ENCODE assay signal across 12 cellular contexts in the genomic region with DNA sequence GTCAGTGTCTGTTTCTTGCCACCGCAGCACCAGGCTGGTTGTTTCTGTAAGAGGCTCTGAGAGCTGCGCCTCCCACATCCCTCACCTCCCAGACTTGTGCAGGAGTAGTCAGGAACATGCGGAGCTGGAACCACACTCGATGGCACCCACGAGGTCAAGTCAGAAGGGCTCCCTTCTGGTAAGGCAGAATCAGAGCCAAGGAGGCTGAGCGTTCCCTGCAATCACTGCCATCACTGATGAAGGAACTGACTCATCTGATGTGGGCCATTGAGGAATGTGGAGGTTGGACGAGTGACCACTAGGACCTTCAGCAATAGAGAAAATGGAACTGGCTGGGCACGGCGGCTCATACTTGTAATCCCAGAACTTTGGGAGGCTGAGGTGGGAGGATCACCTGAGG. TPM values are rescaled to one million over a fixed set of nuclear protein-coding genes. Genes with fewer than 3 reads are reported as not detected.
DNase-seq lines count a peak whose midpoint lies in the region; TF ChIP-seq lines count a peak whose summit lies in the region.
"Had no signal": no experiment of that assay in that cellular context is flagged by ENCODE, and none has a peak within 500 bp of the region (broad histone marks: within the 10 kb centered on the region; RNA-seq: fewer than 3 reads in every experiment).

No MANE protein-coding gene starts in this region.

- no peak overlapping the region for H3K27ac Mint-ChIP-seq in H9
- H3K27ac Mint-ChIP-seq: stimulated activated naive CD8-positive, alpha-beta T cell treated with anti-CD3 and anti-CD28 coated beads, Interleukin-15, Interleukin-2, amounts not matched to agents 100 ng/mL and 50 ng/mL, for 24 hours had no signal

- H3K9me3 ChIP-seq in AG04450 (ENCODE audit: control insufficient read depth, insufficient read depth, low read length), result no peaks in the 10 kb centered on the region
- H3K9me3 ChIP-seq in MG63, result peaks cover 7% of the 10 kb centered on the region
- H3K9me3 ChIP-seq in colonic mucosa, result no peaks in the 10 kb centered on the region
- no peaks in the 10 kb centered on the region for H3K9me3 ChIP-seq in H9 (ENCODE audit: control insufficient read depth, low read depth, low read length)

- H3K36me3 ChIP-seq in MG63 (peaks cover 5% of the 10 kb centered on the region; the same call in 1 of the 2 replicates), colonic mucosa (no peaks in the 10 kb centered on the region)

- H2AK5ac ChIP-seq in H9 (ENCODE audit: insufficient read length, low read length), result no peak overlapping the region

- CTCF ChIA-PET in AG04450 (lab: Charles Lee), result interaction anchor here (1.2 kb wide), 1 partner anchor 19 kb away, joined by 4 read pairs; no protein-coding TSS in a partner anchor

- no peaks in the 10 kb centered on the region; the same call in none of the 2 replicates for H3K27me3 Mint-ChIP-seq in H9 (ENCODE audit: low read depth)
- H3K27me3 Mint-ChIP-seq: stimulated activated naive CD8-positive, alpha-beta T cell treated with anti-CD3 and anti-CD28 coated beads, Interleukin-15, Interleukin-2, amounts not matched to agents 100 ng/mL and 50 ng/mL, for 24 hours had no signal

- H3K9me3 Mint-ChIP-seq in H9, result peaks cover 3% of the 10 kb centered on the region in 2 experiments; a peak in 1 of 5 replicates
- H3K9me3 Mint-ChIP-seq: stimulated activated naive CD8-positive, alpha-beta T cell treated with anti-CD3 and anti-CD28 coated beads, Interleukin-15, Interleukin-2, amounts not matched to agents 100 ng/mL and 50 ng/mL, for 24 hours had no signal

- no peaks in the 10 kb centered on the region for H3K27me3 ChIP-seq in AG04450 (ENCODE audit: control insufficient read depth, insufficient read depth, low read length)
- no peaks in the 10 kb centered on the region for H3K27me3 ChIP-seq in MG63
- no peaks in the 10 kb centered on the region for H3K27me3 ChIP-seq in colonic mucosa
- no peaks in the 10 kb centered on the region for H3K27me3 ChIP-seq in H9 (ENCODE audit: insufficient read depth, low read length)

- H3K79me2 ChIP-seq in H9 (ENCODE audit: insufficient read depth, low read length), result no peaks in the 10 kb centered on the region

- no peak overlapping the region for H3K4me3 Mint-ChIP-seq in H9
- H3K4me3 Mint-ChIP-seq: nephron; stimulated activated naive CD8-positive, alpha-beta T cell treated with anti-CD3 and anti-CD28 coated beads, Interleukin-15, Interleukin-2, amounts not matched to agents 100 ng/mL and 50 ng/mL, for 24 hours had no signal

- H4K5ac ChIP-seq in H9 (ENCODE audit: insufficient read length, low read depth, low read length), result no peak overlapping the region

- H3K4ac ChIP-seq in H9 (ENCODE audit: low read depth, low read length), result no peak overlapping the region

- WGBS in H9 (ENCODE audit: extremely low coverage, insufficient read length, low lambda C conversion rate), result no CpG with 5 or more reads among the region's 9 CpGs

- no peak overlapping the region for H4K8ac ChIP-seq in H9 (replicated peaks; ENCODE audit: insufficient read length, low read depth, low read length)

- H2BK15ac ChIP-seq in H9 (ENCODE audit: low read depth, low read length), result no peak overlapping the region

- TF ChIP-seq CTCF in AG04450 (IDR thresholded peaks at IDR 0.05; ENCODE audit: low read depth, low read length) (no peak), colonic mucosa (IDR thresholded peaks at IDR 0.05) (no peak), H9 (conservative IDR thresholded peaks at IDR 0.05) (no peak)

- H2BK20ac ChIP-seq in H9 (ENCODE audit: low read depth, low read length, poor library complexity, severe bottlenecking), result no peak overlapping the region

- no peak overlapping the region for H3K18ac ChIP-seq in H9 (ENCODE audit: insufficient read length, low read depth, low read length)

- H3K4me2 ChIP-seq in H9 (ENCODE audit: insufficient read depth, insufficient read length, low read length), result no peak overlapping the region

- H4K20me1 ChIP-seq in H9 (ENCODE audit: control insufficient read depth, insufficient read depth, insufficient read length), result no peaks in the 10 kb centered on the region

- H3K9ac ChIP-seq in colonic mucosa (ENCODE audit: low read depth in 2 of 2, low read length in 2 of 2) (no peak overlapping the region), H9 (ENCODE audit: extremely low read depth, insufficient read length, low read length) (no peak overlapping the region)

- no peaks in the 10 kb centered on the region for H3K4me1 ChIP-seq in colonic mucosa
- H3K4me1 ChIP-seq in H9 (ENCODE audit: insufficient read depth, low read length), result no peaks in the 10 kb centered on the region

- H4K91ac ChIP-seq in H9 (ENCODE audit: insufficient read length, low read depth, low read length), result no peak overlapping the region

- H3K56ac ChIP-seq in H9 (ENCODE audit: insufficient read length, low read depth, low read length), result no peak overlapping the region

- H3K23ac ChIP-seq in H9 (ENCODE audit: insufficient read length, low read depth, low read length), result no peak overlapping the region

- DNase-seq in AG04450 (ENCODE audit: low read depth, low spot score) (peak; percentile 49), MG63 (peak; percentile 87), colonic mucosa (no peak), non-pigmented ciliary epithelial cell (ENCODE audit: low read depth) (peak; percentile 74), OCI-M2 (lab: John Stamatoyannopoulos, UW; ENCODE audit: unreplicated experiment) (no peak), H9 (no peak), SHP77 (lab: John Stamatoyannopoulos, UW) (no peak), COLO829 (ENCODE audit: low spot score) (no peak)
- DNase-seq: activated CD8-positive, alpha-beta memory T cell treated with anti-CD3 and anti-CD28 coated beads, Interleukin-2, amount 50 U/mL, for 4 hours; NCI-H1105 had no signal

- H3T11ph ChIP-seq in H9 (ENCODE audit: low read length), result no peak overlapping the region

- H3K36me3 Mint-ChIP-seq in H9 (ENCODE audit: insufficient read depth in 1 of 3, low read depth in 3 of 3), result no peaks in the 10 kb centered on the region

- intact Hi-C loops in colonic mucosa (cut with DNase I), result no loop called here

- no peaks in the 10 kb centered on the region for H3K79me1 ChIP-seq in H9 (ENCODE audit: insufficient read depth, low read depth, low read length, poor library complexity, severe bottlenecking)

- peaks cover 6 to 7% of the 10 kb centered on the region in 2 experiments; a peak in 3 of 4 replicates for H3K4me1 Mint-ChIP-seq in H9

- H3K23me2 ChIP-seq in H9 (ENCODE audit: insufficient read length, low read depth, low read length, poor library complexity, severe bottlenecking), result no peaks in the 10 kb centered on the region

- peak overlapping the region; percentile 87 for H3K27ac ChIP-seq in AG04450 (ENCODE audit: low read depth, low read length)
- peak overlapping the region; percentile 4 for H3K27ac ChIP-seq in colonic mucosa
- no peak overlapping the region for H3K27ac ChIP-seq in H9 (ENCODE audit: insufficient read length, low read depth, low read length)

- H3K4me3 ChIP-seq in AG04450 (ENCODE audit: low read depth, low read length) (no peak overlapping the region), MG63 (no peak overlapping the region), colonic mucosa (no peak overlapping the region)

- no peak overlapping the region for H2BK12ac ChIP-seq in H9 (ENCODE audit: insufficient read length, low read depth, low read length)

- H2BK5ac ChIP-seq in H9 (ENCODE audit: insufficient read length, low read length), result no peak overlapping the region

- no peak overlapping the region for H2AFZ ChIP-seq in H9 (ENCODE audit: low read length)

- H3K14ac ChIP-seq in H9 (ENCODE audit: insufficient read depth, low read length), result no peak overlapping the region

- POLR2A ChIA-PET in AG04450 (lab: Yijun Ruan, JAX), result no interaction called here

- no peak overlapping the region for H2BK120ac ChIP-seq in H9 (ENCODE audit: low read depth, low read length, poor library complexity, severe bottlenecking)

RNA-seq across cellular contexts. Expression of gene BLM, which starts 35.7 kb away (rescaled TPM):
- polyA plus RNA-seq in AG04450 (2011; rRNA removed), result 1.7 and 2.1 TPM in 2 replicates
- polyA minus RNA-seq in AG04450 (2011; rRNA and poly(A)+ RNA removed), result 1.7 and 2.3 TPM in 2 replicates
- total RNA-seq in MG63 (2014; rRNA removed; shearing (Covaris generic); ENCODE audit: low replicate concordance), result 11.3 and 26.4 TPM in 2 replicates
- 10 to 100 TPM in 1 of 2 donors, 1 to 10 TPM in 1; 3.3 to 16.7 TPM for total RNA-seq in colonic mucosa
- 41.3 and 43.4 TPM in 2 replicates for total RNA-seq in H9 (2021)

Comparison
In these comparisons a context has a peak if more than half of its experiments do, and no peak if none do; other contexts are left out.
1. DNase-seq: peak in AG04450 (single experiment), MG63 (single experiment) and non-pigmented ciliary epithelial cell (single experiment); none in colonic mucosa (single experiment), OCI-M2 (single experiment), H9 (single experiment), SHP77 (0 of 2) and COLO829 (single experiment).